Comparison of ENCODE assay signal across 18 cellular contexts in the genomic region with DNA sequence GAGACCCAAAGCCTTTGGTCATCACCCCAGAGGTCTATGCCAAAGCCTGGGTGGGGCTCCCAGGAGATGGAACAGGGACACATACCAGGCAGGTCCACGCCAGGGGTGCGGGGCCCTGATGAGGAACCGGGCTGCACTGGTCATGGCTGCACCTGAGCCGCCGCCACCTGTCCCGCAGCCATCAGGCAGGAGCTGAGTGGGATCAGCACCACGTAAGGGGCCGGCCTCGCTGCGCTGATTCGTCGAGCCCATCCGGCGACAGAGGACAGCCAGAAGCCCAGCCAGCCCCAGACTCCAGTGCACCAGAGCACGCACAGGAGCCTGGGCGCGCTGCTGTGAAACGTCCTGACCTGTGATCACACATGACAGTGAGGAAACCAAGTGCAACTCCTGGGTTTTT. TPM values are rescaled to one million over a fixed set of nuclear protein-coding genes. Genes with fewer than 3 reads are reported as not detected.
"Had no signal": no experiment of that assay in that cellular context is flagged by ENCODE, and none has a peak within 500 bp of the region (broad histone marks: within the 10 kb centered on the region; RNA-seq: fewer than 3 reads in every experiment).

No MANE protein-coding gene starts in this region.

- H3K27ac ChIP-seq: ascending aorta, testis had no signal

- H3K4me1 ChIP-seq: ascending aorta had no signal

- DNase-seq: activated CD4-positive, alpha-beta T cell treated with anti-CD3 and anti-CD28 coated beads, Interleukin-2, amount 10 ng/mL, durations not matched to agents 24 days and 14 days; activated CD4-positive, CD25-positive, alpha-beta regulatory T cell; activated CD8-positive, alpha-beta memory T cell treated with anti-CD3 and anti-CD28 coated beads, Interleukin-2, amount 50 U/mL, for 4 hours; activated CD8-positive, alpha-beta T cell treated with anti-CD3 and anti-CD28 coated beads, Interleukin-2, amount 10 ng/mL, durations not matched to agents 7 days and 5 days; activated naive CD4-positive, alpha-beta T cell; activated naive CD8-positive, alpha-beta T cell treated with anti-CD3 and anti-CD28 coated beads, Interleukin-2, amount 50 U/mL, for 24 hours; esophagus squamous epithelium; hippocampal formation; occipital lobe; stimulated activated CD4-positive, alpha-beta T cell treated with anti-CD3 and anti-CD28 coated beads, Interleukin-4, amount 100 ng/mL, for 4 hours; stimulated activated CD8-positive, alpha-beta memory T cell treated with anti-CD3 and anti-CD28 coated beads, Interleukin-4, amount 100 ng/mL, for 48 hours; stimulated activated naive CD8-positive, alpha-beta T cell treated with anti-CD3 and anti-CD28 coated beads, Interleukin-15, Interleukin-2, amounts not matched to agents 100 U/mL and 50 U/mL, for 24 hours; testis had no signal

- H3K4me3 ChIP-seq: ascending aorta, right atrium auricular region, skin epidermis, testis had no signal

- H3K27me3 ChIP-seq: ascending aorta, esophagus squamous epithelium, right atrium auricular region, testis had no signal

- H3K9me3 ChIP-seq: ascending aorta, esophagus squamous epithelium, right atrium auricular region, testis had no signal

- H3K36me3 ChIP-seq: right atrium auricular region had no signal

RNA-seq across cellular contexts. Expression of gene DEGS2, which starts 15.9 kb away (rescaled TPM):
- total RNA-seq: fibroblast of villous mesenchyme, glomerular endothelial cell, right atrium auricular region had no signal
